ENCODE assay signal across 8 cellular contexts in the genomic region with DNA sequence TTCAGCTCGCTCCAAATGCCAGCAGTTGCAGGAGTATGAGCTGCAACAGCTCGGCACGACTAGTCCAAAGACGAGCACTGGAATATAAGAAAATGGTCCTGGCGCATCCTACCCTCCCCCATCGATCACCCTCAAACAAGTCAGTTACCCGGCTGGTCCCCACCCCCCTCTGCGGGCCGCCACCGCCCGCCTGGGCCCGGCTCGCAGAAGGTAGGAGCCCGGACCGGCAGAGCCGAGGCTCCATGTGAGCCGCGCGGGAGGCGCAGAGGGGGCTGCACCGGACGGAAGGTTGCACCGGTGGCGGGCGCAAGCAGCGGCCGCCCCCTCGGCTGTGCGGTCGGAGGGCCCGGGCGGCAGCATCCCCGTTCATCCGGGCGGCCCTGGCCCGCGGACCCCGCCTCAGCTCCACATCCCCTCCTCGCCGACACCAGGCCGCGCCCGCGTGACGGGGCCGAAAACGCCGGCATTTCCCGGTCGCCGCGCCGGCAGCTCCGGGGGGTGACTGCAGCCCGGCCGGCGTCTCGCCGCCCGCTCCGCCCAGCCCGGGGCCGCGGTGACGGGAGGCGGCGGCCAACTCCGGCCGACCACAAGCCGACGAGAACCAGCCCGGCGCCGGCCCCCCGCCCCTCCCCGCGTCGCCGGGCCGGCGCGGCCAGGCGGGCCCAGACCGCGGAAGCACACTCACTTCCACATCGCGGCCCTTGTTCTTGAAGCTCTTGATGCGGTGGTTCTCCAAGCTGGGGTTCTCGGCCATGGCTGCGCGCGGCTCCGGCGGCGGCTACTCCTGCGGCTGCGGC. TPM values are rescaled to one million over a fixed set of nuclear protein-coding genes. Genes with fewer than 3 reads are reported as not detected.
DNase-seq lines count a peak whose midpoint lies in the region; ATAC-seq and TF ChIP-seq lines count a peak whose summit lies in the region.

No MANE protein-coding gene starts in this region.

- H3K4me3 ChIP-seq in astrocyte of the spinal cord (ENCODE audit: low read depth, low read length) (peak overlapping the region; percentile 58), iPS-15b (ENCODE audit: low read depth, low read length) (peak overlapping the region; percentile 74), skeletal muscle satellite cell (ENCODE audit: low read length) (peak overlapping the region; percentile 89)

- H3K9me3 ChIP-seq in iPS-15b (ENCODE audit: control insufficient read depth, insufficient read depth, low read length) = no peaks in the 10 kb centered on the region
- H3K9me3 ChIP-seq in skeletal muscle satellite cell (replicated peaks; ENCODE audit: low read length) = no peaks in the 10 kb centered on the region

- no peak for TF ChIP-seq CTCF in astrocyte of the spinal cord (IDR thresholded peaks at IDR 0.05; ENCODE audit: low read depth, low read length)

- DNase-seq in Caki2 (ENCODE audit: low read depth) (peak; percentile 59), HT1080 (ENCODE audit: low read depth) (peak; percentile 46), T-helper 9 cell (peak; percentile 34), astrocyte of the spinal cord (ENCODE audit: low read depth, low spot score) (peak; percentile 50), NCI-H1436 treated with DMSO at 0.1 percent for 48 hours (lab: John Stamatoyannopoulos, UW) (no peak)

- H3K9ac ChIP-seq in iPS-15b (ENCODE audit: low read depth, low read length) = peak overlapping the region; percentile 50
- peak overlapping the region; percentile 96 for H3K9ac ChIP-seq in skeletal muscle satellite cell (ENCODE audit: low read depth, low read length)

- no peaks in the 10 kb centered on the region for H3K4me1 ChIP-seq in iPS-15b (ENCODE audit: control insufficient read depth, insufficient read depth, low read length)
- peaks cover 12% of the 10 kb centered on the region for H3K4me1 ChIP-seq in skeletal muscle satellite cell (ENCODE audit: control insufficient read depth, insufficient read depth, low read length)

- peak; percentile 11 for ATAC-seq in GM19463 (IDR thresholded peaks at IDR 0.05; ENCODE audit: unreplicated experiment)

- no peaks in the 10 kb centered on the region for H3K36me3 ChIP-seq in iPS-15b (ENCODE audit: control insufficient read depth, insufficient read depth, low read length)
- no peaks in the 10 kb centered on the region for H3K36me3 ChIP-seq in skeletal muscle satellite cell (ENCODE audit: insufficient read depth, low read length)

- no peaks in the 10 kb centered on the region for H3K27me3 ChIP-seq in iPS-15b (ENCODE audit: control insufficient read depth, insufficient read depth, low read length)
- no peaks in the 10 kb centered on the region for H3K27me3 ChIP-seq in skeletal muscle satellite cell (ENCODE audit: control insufficient read depth, insufficient read depth, low read length)

- in situ Hi-C loops in Caki2 (cut with HindIII; ENCODE audit: low pct_unique_long_range_greater_than_20kb, low sequenced_read_pairs) (no loop called here), astrocyte of the spinal cord (cut with HindIII; ENCODE audit: low sequenced_read_pairs) (no loop called here)

- peak overlapping the region; percentile 88 for H3K4me2 ChIP-seq in skeletal muscle satellite cell (ENCODE audit: low read length)

RNA-seq across cellular contexts. Expression of gene KPNA3, which starts 0.5 kb away (rescaled TPM):
- total RNA-seq in Caki2 (2014; rRNA removed; shearing (Covaris generic); ENCODE audit: low replicate concordance) = 5.3 and 7.6 TPM in 2 replicates
- 29.0 and 42.8 TPM in 2 replicates for total RNA-seq in HT1080 (2014; rRNA removed; shearing (Covaris generic))
- 49.6 and 62.1 TPM in 2 replicates for polyA plus RNA-seq in HT1080 (2015; cell fraction: cytosol; rRNA removed)
- 46.4 and 53.0 TPM in 2 replicates for polyA plus RNA-seq in HT1080 (2015; cell fraction: nucleus; rRNA removed)
- 35.5 and 37.4 TPM in 2 replicates for total RNA-seq in skeletal muscle satellite cell (2012; rRNA removed)
